1 cellular context compared by ENCODE assay signal in the genomic region with DNA sequence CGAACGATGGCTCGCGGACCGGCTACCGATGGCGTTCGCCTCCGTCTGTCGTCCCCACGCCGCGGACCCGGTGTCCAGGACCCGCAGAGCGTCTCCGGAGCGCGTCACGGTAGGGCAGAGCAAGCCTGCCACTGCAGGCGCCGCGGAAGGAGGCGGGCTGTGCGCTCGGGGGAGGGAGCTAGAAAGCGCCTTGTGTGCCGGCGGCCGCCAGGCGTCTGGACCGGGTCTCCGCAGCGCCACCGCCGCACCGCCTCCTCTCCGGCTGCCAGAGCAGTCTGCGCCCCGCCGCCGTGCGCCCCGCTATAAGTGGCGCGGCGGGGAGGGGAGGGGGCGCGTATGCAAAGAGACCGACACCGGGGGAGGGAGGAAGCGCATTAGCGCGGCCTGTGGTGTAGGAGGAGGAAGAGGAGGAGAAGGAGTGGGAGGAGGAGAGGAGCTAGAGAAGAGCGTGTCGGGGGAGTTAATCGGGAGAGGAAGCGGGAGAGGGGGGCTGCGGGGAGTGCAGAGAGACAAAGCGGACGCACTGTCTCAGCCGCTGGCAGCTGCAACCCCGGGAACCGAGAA.
TF ChIP-seq lines count a peak whose summit lies in the region.

A gene with protein sequence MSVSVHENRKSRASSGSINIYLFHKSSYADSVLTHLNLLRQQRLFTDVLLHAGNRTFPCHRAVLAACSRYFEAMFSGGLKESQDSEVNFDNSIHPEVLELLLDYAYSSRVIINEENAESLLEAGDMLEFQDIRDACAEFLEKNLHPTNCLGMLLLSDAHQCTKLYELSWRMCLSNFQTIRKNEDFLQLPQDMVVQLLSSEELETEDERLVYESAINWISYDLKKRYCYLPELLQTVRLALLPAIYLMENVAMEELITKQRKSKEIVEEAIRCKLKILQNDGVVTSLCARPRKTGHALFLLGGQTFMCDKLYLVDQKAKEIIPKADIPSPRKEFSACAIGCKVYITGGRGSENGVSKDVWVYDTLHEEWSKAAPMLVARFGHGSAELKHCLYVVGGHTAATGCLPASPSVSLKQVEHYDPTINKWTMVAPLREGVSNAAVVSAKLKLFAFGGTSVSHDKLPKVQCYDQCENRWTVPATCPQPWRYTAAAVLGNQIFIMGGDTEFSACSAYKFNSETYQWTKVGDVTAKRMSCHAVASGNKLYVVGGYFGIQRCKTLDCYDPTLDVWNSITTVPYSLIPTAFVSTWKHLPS (minus strand): TSS at position 279 of the 564 bp plus-strand sequence. CDS start 4,243 bp downstream, outside the sequence.

TF ChIP-seq in K562, 482 proteins besides CTCF, POLR2A, EP300 and RAD21 (continued from another document and continues in another):
- TF ChIP-seq, protein P1, sequence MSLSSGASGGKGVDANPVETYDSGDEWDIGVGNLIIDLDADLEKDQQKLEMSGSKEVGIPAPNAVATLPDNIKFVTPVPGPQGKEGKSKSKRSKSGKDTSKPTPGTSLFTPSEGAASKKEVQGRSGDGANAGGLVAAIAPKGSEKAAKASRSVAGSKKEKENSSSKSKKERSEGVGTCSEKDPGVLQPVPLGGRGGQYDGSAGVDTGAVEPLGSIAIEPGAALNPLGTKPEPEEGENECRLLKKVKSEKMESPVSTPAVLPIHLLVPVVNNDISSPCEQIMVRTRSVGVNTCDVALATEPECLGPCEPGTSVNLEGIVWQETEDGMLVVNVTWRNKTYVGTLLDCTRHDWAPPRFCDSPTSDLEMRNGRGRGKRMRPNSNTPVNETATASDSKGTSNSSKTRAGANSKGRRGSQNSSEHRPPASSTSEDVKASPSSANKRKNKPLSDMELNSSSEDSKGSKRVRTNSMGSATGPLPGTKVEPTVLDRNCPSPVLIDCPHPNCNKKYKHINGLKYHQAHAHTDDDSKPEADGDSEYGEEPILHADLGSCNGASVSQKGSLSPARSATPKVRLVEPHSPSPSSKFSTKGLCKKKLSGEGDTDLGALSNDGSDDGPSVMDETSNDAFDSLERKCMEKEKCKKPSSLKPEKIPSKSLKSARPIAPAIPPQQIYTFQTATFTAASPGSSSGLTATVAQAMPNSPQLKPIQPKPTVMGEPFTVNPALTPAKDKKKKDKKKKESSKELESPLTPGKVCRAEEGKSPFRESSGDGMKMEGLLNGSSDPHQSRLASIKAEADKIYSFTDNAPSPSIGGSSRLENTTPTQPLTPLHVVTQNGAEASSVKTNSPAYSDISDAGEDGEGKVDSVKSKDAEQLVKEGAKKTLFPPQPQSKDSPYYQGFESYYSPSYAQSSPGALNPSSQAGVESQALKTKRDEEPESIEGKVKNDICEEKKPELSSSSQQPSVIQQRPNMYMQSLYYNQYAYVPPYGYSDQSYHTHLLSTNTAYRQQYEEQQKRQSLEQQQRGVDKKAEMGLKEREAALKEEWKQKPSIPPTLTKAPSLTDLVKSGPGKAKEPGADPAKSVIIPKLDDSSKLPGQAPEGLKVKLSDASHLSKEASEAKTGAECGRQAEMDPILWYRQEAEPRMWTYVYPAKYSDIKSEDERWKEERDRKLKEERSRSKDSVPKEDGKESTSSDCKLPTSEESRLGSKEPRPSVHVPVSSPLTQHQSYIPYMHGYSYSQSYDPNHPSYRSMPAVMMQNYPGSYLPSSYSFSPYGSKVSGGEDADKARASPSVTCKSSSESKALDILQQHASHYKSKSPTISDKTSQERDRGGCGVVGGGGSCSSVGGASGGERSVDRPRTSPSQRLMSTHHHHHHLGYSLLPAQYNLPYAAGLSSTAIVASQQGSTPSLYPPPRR (CRISPR knock-in tag; IDR thresholded peaks at IDR 0.05; ENCODE audit: borderline replicate concordance): peak; percentile 64; the same call in 1 of the 2 replicates
- TF ChIP-seq, protein P2, sequence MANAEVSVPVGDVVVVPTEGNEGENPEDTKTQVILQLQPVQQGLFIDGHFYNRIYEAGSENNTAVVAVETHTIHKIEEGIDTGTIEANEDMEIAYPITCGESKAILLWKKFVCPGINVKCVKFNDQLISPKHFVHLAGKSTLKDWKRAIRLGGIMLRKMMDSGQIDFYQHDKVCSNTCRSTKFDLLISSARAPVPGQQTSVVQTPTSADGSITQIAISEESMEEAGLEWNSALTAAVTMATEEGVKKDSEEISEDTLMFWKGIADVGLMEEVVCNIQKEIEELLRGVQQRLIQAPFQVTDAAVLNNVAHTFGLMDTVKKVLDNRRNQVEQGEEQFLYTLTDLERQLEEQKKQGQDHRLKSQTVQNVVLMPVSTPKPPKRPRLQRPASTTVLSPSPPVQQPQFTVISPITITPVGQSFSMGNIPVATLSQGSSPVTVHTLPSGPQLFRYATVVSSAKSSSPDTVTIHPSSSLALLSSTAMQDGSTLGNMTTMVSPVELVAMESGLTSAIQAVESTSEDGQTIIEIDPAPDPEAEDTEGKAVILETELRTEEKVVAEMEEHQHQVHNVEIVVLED (CRISPR knock-in tag; IDR thresholded peaks at IDR 0.05): peak; percentile 48; the same call in 1 of the 2 replicates
- TF ChIP-seq ZNF263 (CRISPR knock-in tag; IDR thresholded peaks at IDR 0.05; ENCODE audit: borderline replicate concordance): peak; percentile 87
- no peak for TF ChIP-seq PPARD (CRISPR knock-in tag; IDR thresholded peaks at IDR 0.05)
- TF ChIP-seq MTA2 (IDR thresholded peaks at IDR 0.05; ENCODE audit: low read depth): no peak
- TF ChIP-seq GABPA (tag; conservative IDR thresholded peaks at IDR 0.05; ENCODE audit: low read depth): peak; percentile 30
- TF ChIP-seq RBBP5 (IDR thresholded peaks at IDR 0.05; ENCODE audit: borderline replicate concordance, insufficient read depth, low read length, poor library complexity, severe bottlenecking): peak; percentile 12
- TF ChIP-seq, protein P3, sequence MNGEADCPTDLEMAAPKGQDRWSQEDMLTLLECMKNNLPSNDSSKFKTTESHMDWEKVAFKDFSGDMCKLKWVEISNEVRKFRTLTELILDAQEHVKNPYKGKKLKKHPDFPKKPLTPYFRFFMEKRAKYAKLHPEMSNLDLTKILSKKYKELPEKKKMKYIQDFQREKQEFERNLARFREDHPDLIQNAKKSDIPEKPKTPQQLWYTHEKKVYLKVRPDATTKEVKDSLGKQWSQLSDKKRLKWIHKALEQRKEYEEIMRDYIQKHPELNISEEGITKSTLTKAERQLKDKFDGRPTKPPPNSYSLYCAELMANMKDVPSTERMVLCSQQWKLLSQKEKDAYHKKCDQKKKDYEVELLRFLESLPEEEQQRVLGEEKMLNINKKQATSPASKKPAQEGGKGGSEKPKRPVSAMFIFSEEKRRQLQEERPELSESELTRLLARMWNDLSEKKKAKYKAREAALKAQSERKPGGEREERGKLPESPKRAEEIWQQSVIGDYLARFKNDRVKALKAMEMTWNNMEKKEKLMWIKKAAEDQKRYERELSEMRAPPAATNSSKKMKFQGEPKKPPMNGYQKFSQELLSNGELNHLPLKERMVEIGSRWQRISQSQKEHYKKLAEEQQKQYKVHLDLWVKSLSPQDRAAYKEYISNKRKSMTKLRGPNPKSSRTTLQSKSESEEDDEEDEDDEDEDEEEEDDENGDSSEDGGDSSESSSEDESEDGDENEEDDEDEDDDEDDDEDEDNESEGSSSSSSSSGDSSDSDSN (IDR thresholded peaks at IDR 0.05; ENCODE audit: borderline replicate concordance in 1 of 2, low read depth in 2 of 2, low read length in 2 of 2): peak; percentile 79 to 88; a peak in 3 of 4 replicates
- peak; percentile 75 for TF ChIP-seq EGR1 (conservative IDR thresholded peaks at IDR 0.05)
- TF ChIP-seq PHF21A (IDR thresholded peaks at IDR 0.05; ENCODE audit: borderline replicate concordance, low read depth): no peak
- TF ChIP-seq, protein P4, sequence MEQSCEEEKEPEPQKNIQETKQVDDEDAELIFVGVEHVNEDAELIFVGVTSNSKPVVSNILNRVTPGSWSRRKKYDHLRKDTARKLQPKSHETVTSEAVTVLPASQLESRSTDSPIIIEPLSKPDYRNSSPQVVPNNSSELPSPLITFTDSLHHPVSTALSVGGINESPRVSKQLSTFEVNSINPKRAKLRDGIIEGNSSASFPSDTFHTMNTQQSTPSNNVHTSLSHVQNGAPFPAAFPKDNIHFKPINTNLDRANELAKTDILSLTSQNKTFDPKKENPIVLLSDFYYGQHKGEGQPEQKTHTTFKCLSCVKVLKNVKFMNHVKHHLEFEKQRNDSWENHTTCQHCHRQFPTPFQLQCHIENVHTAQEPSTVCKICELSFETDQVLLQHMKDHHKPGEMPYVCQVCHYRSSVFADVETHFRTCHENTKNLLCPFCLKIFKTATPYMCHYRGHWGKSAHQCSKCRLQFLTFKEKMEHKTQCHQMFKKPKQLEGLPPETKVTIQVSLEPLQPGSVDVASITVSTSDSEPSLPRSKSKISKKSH (CRISPR knock-in tag; IDR thresholded peaks at IDR 0.05): no peak
- peak; percentile 39 for TF ChIP-seq KDM5B (IDR thresholded peaks at IDR 0.05; ENCODE audit: insufficient replicate concordance, low read depth, low read length)
- no peak for TF ChIP-seq ZNF551 (CRISPR knock-in tag; IDR thresholded peaks at IDR 0.05)
- 0 out of 2 replicates have a peak, but pooled peaks have one; percentile 83 for TF ChIP-seq HDAC6 (IDR thresholded peaks at IDR 0.05; ENCODE audit: low read depth, low read length)
- TF ChIP-seq, protein P5, sequence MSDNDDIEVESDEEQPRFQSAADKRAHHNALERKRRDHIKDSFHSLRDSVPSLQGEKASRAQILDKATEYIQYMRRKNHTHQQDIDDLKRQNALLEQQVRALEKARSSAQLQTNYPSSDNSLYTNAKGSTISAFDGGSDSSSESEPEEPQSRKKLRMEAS (CRISPR knock-in tag; IDR thresholded peaks at IDR 0.05): peak; percentile 46
- TF ChIP-seq RBFOX2 (IDR thresholded peaks at IDR 0.05; ENCODE audit: low read depth, low read length): peak; percentile 67
- no peak for TF ChIP-seq CHD4 (IDR thresholded peaks at IDR 0.05; ENCODE audit: insufficient read depth, insufficient replicate concordance, low read depth, low read length, poor library complexity, severe bottlenecking)
- peak; percentile 48; the same call in 1 of the 2 replicates for TF ChIP-seq ETV5 (CRISPR knock-in tag; IDR thresholded peaks at IDR 0.05; ENCODE audit: low read depth)
- TF ChIP-seq, protein P6, sequence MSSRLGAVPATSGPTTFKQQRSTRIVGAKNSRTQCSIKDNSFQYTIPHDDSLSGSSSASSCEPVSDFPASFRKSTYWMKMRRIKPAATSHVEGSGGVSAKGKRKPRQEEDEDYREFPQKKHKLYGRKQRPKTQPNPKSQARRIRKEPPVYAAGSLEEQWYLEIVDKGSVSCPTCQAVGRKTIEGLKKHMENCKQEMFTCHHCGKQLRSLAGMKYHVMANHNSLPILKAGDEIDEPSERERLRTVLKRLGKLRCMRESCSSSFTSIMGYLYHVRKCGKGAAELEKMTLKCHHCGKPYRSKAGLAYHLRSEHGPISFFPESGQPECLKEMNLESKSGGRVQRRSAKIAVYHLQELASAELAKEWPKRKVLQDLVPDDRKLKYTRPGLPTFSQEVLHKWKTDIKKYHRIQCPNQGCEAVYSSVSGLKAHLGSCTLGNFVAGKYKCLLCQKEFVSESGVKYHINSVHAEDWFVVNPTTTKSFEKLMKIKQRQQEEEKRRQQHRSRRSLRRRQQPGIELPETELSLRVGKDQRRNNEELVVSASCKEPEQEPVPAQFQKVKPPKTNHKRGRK (tag; IDR thresholded peaks at IDR 0.05): peak; percentile 54; the same call in 1 of the 2 replicates
- TF ChIP-seq, protein P7, sequence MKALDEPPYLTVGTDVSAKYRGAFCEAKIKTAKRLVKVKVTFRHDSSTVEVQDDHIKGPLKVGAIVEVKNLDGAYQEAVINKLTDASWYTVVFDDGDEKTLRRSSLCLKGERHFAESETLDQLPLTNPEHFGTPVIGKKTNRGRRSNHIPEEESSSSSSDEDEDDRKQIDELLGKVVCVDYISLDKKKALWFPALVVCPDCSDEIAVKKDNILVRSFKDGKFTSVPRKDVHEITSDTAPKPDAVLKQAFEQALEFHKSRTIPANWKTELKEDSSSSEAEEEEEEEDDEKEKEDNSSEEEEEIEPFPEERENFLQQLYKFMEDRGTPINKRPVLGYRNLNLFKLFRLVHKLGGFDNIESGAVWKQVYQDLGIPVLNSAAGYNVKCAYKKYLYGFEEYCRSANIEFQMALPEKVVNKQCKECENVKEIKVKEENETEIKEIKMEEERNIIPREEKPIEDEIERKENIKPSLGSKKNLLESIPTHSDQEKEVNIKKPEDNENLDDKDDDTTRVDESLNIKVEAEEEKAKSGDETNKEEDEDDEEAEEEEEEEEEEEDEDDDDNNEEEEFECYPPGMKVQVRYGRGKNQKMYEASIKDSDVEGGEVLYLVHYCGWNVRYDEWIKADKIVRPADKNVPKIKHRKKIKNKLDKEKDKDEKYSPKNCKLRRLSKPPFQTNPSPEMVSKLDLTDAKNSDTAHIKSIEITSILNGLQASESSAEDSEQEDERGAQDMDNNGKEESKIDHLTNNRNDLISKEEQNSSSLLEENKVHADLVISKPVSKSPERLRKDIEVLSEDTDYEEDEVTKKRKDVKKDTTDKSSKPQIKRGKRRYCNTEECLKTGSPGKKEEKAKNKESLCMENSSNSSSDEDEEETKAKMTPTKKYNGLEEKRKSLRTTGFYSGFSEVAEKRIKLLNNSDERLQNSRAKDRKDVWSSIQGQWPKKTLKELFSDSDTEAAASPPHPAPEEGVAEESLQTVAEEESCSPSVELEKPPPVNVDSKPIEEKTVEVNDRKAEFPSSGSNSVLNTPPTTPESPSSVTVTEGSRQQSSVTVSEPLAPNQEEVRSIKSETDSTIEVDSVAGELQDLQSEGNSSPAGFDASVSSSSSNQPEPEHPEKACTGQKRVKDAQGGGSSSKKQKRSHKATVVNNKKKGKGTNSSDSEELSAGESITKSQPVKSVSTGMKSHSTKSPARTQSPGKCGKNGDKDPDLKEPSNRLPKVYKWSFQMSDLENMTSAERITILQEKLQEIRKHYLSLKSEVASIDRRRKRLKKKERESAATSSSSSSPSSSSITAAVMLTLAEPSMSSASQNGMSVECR (CRISPR knock-in tag; IDR thresholded peaks at IDR 0.05): peak; percentile 52
- no peak for TF ChIP-seq TEAD1 (CRISPR knock-in tag; IDR thresholded peaks at IDR 0.05)
- no peak for TF ChIP-seq KHSRP (IDR thresholded peaks at IDR 0.05)
- TF ChIP-seq MCM5 (IDR thresholded peaks at IDR 0.05; ENCODE audit: low read depth): no peak
- TF ChIP-seq, protein P8, sequence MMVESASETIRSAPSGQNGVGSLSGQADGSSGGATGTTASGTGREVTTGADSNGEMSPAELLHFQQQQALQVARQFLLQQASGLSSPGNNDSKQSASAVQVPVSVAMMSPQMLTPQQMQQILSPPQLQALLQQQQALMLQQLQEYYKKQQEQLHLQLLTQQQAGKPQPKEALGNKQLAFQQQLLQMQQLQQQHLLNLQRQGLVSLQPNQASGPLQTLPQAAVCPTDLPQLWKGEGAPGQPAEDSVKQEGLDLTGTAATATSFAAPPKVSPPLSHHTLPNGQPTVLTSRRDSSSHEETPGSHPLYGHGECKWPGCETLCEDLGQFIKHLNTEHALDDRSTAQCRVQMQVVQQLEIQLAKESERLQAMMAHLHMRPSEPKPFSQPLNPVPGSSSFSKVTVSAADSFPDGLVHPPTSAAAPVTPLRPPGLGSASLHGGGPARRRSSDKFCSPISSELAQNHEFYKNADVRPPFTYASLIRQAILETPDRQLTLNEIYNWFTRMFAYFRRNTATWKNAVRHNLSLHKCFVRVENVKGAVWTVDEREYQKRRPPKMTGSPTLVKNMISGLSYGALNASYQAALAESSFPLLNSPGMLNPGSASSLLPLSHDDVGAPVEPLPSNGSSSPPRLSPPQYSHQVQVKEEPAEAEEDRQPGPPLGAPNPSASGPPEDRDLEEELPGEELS (CRISPR knock-in tag; IDR thresholded peaks at IDR 0.05; ENCODE audit: borderline replicate concordance): 0 out of 2 replicates have a peak, but pooled peaks have one; percentile 38
- peak; percentile 36; the same call in 1 of the 2 replicates for TF ChIP-seq RNF2 (IDR thresholded peaks at IDR 0.05)
- peak; percentile 28; the same call in 1 of the 2 replicates for TF ChIP-seq OTX1 (CRISPR knock-in tag; IDR thresholded peaks at IDR 0.05)
- TF ChIP-seq SMAD4 (CRISPR knock-in tag; conservative IDR thresholded peaks at IDR 0.05): peak; percentile 77
- no peak for TF ChIP-seq ZBTB17 (CRISPR knock-in tag; IDR thresholded peaks at IDR 0.05)
- no peak for TF ChIP-seq PYGO2 (tag; IDR thresholded peaks at IDR 0.05)
- no peak for TF ChIP-seq ZFPM2 (CRISPR knock-in tag; IDR thresholded peaks at IDR 0.05)
- TF ChIP-seq TAL1 (IDR thresholded peaks at IDR 0.05): no peak
- peak in 1 of 2 experiments; percentile 47; a peak in 3 of 4 replicates for TF ChIP-seq NRF1 (conservative IDR thresholded peaks at IDR 0.05 in 1 of 2, IDR thresholded peaks at IDR 0.05 in 1 of 2)
- no peak for TF ChIP-seq NR2C2 (CRISPR knock-in tag; IDR thresholded peaks at IDR 0.05)
- TF ChIP-seq NR2C2 (tag; IDR thresholded peaks at IDR 0.05): no peak
